In genomic region chr11:94946812-94947211, GRCh38 we compare ENCODE assay signal across 19 cellular contexts.
DNase-seq lines count a peak whose midpoint lies in the region; ATAC-seq and FAIRE-seq lines count a peak whose summit lies in the region.
"Had no signal": no experiment of that assay in that cellular context is flagged by ENCODE, and none has a peak within 500 bp of the region (broad histone marks: within the 10 kb centered on the region; RNA-seq: fewer than 3 reads in every experiment).

No MANE protein-coding gene starts in this region.

- no peak for FAIRE-seq in GM19239 (lab: Jason Lieb, UNC)
- FAIRE-seq: HepG2 had no signal

- ATAC-seq in GM18511 (IDR thresholded peaks at IDR 0.05; ENCODE audit: unreplicated experiment) (peak; percentile 76), GM21360 (IDR thresholded peaks at IDR 0.05; ENCODE audit: unreplicated experiment) (peak; percentile 78), HG03159 (IDR thresholded peaks at IDR 0.05; ENCODE audit: unreplicated experiment) (peak; percentile 49)
- ATAC-seq in stimulated activated naive CD8-positive, alpha-beta T cell treated with anti-CD3 and anti-CD28 coated beads, Interleukin-15, Interleukin-2, amounts not matched to agents 100 U/mL and 50 U/mL, for 24 hours = no peak
- ATAC-seq: HepG2, T-cell had no signal

- DNase-seq in left kidney (ENCODE audit: low read depth, low spot score) (peak; percentile 62), GM19239 (ENCODE audit: insufficient read length, low spot score) (no peak)
- DNase-seq in activated naive CD4-positive, alpha-beta T cell treated with anti-CD3 and anti-CD28 coated beads, Interleukin-2, amount 50 U/mL, for 16 hours = no peak
- no peak for DNase-seq in stimulated activated CD4-positive, alpha-beta T cell treated with anti-CD3 and anti-CD28 coated beads, Interleukin-4, amount 100 ng/mL, for 1 hour
- DNase-seq in stimulated activated naive CD8-positive, alpha-beta T cell treated with anti-CD3 and anti-CD28 coated beads, Interleukin-15, Interleukin-2, amounts not matched to agents 100 U/mL and 50 U/mL, for 24 hours = no peak
- DNase-seq: DMS79, KG1, NCI-H1105 treated with DMSO at 0.1 percent for 48 hours, NCI-H1694, NCI-H2081 treated with DMSO at 0.1 percent for 48 hours, NCI-H510A, NCI-H774, SHP77, T-cell, T-helper 9 cell had no signal
